ENCODE assay signal across 18 cellular contexts in genomic region chr20:17733781-17734304, GRCh38. TPM values are rescaled to one million over a fixed set of nuclear protein-coding genes. Genes with fewer than 3 reads are reported as not detected.
DNase-seq lines count a peak whose midpoint lies in the region; ATAC-seq, FAIRE-seq and TF ChIP-seq lines count a peak whose summit lies in the region.
"Had no signal": no experiment of that assay in that cellular context is flagged by ENCODE, and none has a peak within 500 bp of the region (broad histone marks: within the 10 kb centered on the region; RNA-seq: fewer than 3 reads in every experiment).

No MANE protein-coding gene starts in this region.

- no peak overlapping the region for H3K9ac ChIP-seq in HepG2 (ENCODE audit: insufficient read depth, low read depth, low read length)
- H3K9ac ChIP-seq in endodermal cell (ENCODE audit: extremely low read depth, low read length, poor library complexity, severe bottlenecking) = no peak overlapping the region

- H3K9me3 Mint-ChIP-seq in mesothelial cell of epicardium = peaks cover 24% of the 10 kb centered on the region
- H3K9me3 Mint-ChIP-seq in endodermal cell = peaks cover 29% of the 10 kb centered on the region
- peaks cover 3 to 18% (median 10%) of the 10 kb centered on the region in 7 donors for H3K9me3 Mint-ChIP-seq in CD14-positive monocyte

- 18% methylated on average over 4 of the region's 4 CpGs for WGBS in HepG2 (ENCODE audit: low lambda C conversion rate)
- WGBS in right lobe of liver (ENCODE audit: insufficient coverage, low coverage, low lambda C conversion rate, missing lambda C conversion rate) = 49% methylated on average over 4 of the region's 4 CpGs
- 10 to 13% methylated on average over 4 of the region's 4 CpGs for WGBS in pancreas, 2 donors
- 90 to 100% methylated on average over 1 to 4 of the region's 4 CpGs for WGBS in endodermal cell (ENCODE audit: insufficient coverage in 1 of 2, insufficient read length in 1 of 2), 2 experiments

- no peak for TF ChIP-seq RAD21 in HepG2 (CRISPR knock-in tag; IDR thresholded peaks at IDR 0.05)

- no peaks in the 10 kb centered on the region for H4K20me1 ChIP-seq in HepG2 (ENCODE audit: insufficient read depth, low read length)

- H3K4me1 ChIP-seq in HepG2 (ENCODE audit: insufficient read depth, low read length) (peaks cover 25% of the 10 kb centered on the region), right lobe of liver (no peaks in the 10 kb centered on the region), pancreas (peaks cover 17 to 34% (median 23%) of the 10 kb centered on the region in 3 donors), endodermal cell (ENCODE audit: control insufficient read depth, insufficient read depth, low read length) (no peaks in the 10 kb centered on the region)

- no peaks in the 10 kb centered on the region for H3K79me2 ChIP-seq in HepG2 (ENCODE audit: insufficient read depth, low read length)

- TF ChIP-seq POLR2A in HepG2 (IDR thresholded peaks at IDR 0.05; ENCODE audit: insufficient read depth in 1 of 2, low read depth in 2 of 2, low read length in 2 of 2) (no peak), right lobe of liver (IDR thresholded peaks at IDR 0.05) (no peak)

- H3K9me3 ChIP-seq in HepG2 (ENCODE audit: low read length) = peaks cover 4% of the 10 kb centered on the region; the same call in 1 of the 2 replicates
- H3K9me3 ChIP-seq in right lobe of liver = no peaks in the 10 kb centered on the region
- no peaks in the 10 kb centered on the region for H3K9me3 ChIP-seq in pancreas
- H3K9me3 ChIP-seq in endodermal cell (ENCODE audit: control insufficient read depth, low read length) = peaks cover 18% of the 10 kb centered on the region

- peaks cover 20% of the 10 kb centered on the region for H3K4me1 Mint-ChIP-seq in mesothelial cell of epicardium
- H3K4me1 Mint-ChIP-seq in endodermal cell = no peaks in the 10 kb centered on the region
- no peaks in the 10 kb centered on the region for H3K4me1 Mint-ChIP-seq in CD14-positive monocyte
- H3K4me1 Mint-ChIP-seq: CD8-positive, alpha-beta memory T cell had no signal

- H3K4me3 Mint-ChIP-seq in mesothelial cell of epicardium (no peak overlapping the region), endodermal cell (no peak overlapping the region), CD14-positive monocyte (no peak overlapping the region)
- H3K4me3 Mint-ChIP-seq: CD8-positive, alpha-beta memory T cell had no signal

- H3K36me3 Mint-ChIP-seq in mesothelial cell of epicardium (no peaks in the 10 kb centered on the region), endodermal cell (ENCODE audit: low read depth) (no peaks in the 10 kb centered on the region), CD14-positive monocyte (no peaks in the 10 kb centered on the region)
- H3K36me3 Mint-ChIP-seq: CD8-positive, alpha-beta memory T cell had no signal

- no TSS peak for BruUV-seq in HepG2 (replicated peaks; lab: Mats Ljungman, UMichigan)

- CTCF ChIA-PET in HepG2 (lab: Yijun Ruan, JAX; ENCODE audit: low intra/inter-chr PET ratio, low total read pairs) = no interaction called here

- H3K27me3 ChIP-seq in HepG2 (ENCODE audit: control insufficient read depth in 1 of 2, insufficient read depth in 2 of 2, low read length in 2 of 2) (peaks cover 17 to 60% of the 10 kb centered on the region in 2 experiments; a peak in 4 of 5 replicates), right lobe of liver (no peaks in the 10 kb centered on the region), pancreas (no peaks in the 10 kb centered on the region), endodermal cell (ENCODE audit: control insufficient read depth, insufficient read depth, low read length, poor library complexity, severe bottlenecking) (peaks cover 3% of the 10 kb centered on the region)

- DNase-seq in HepG2 (ENCODE audit: low spot score) = no peak
- no peak for DNase-seq in right lobe of liver
- DNase-seq in mesothelial cell of epicardium (ENCODE audit: low spot score in 2 of 2, unreplicated experiment in 2 of 2) = no peak
- peak in 3 of 6 donors; percentile 42 to 61 (median 49) for DNase-seq in pancreas
- no peak for DNase-seq in endodermal cell
- DNase-seq in CD14-positive monocyte (ENCODE audit: low spot score) = no peak
- no peak for DNase-seq in effector CD8-positive, alpha-beta T cell (lab: John Stamatoyannopoulos, UW)
- no peak for DNase-seq in NK-92 treated with Interleukin-12 subunit alpha and Interleukin-12 subunit beta, amount 100 ng/mL, for 24 hours (lab: John Stamatoyannopoulos, UW)
- DNase-seq: Caco-2; CD8-positive, alpha-beta memory T cell; DND-41; GDM1 had no signal

- FAIRE-seq in HepG2 (lab: Jason Lieb, UNC) = no peak
- FAIRE-seq in pancreas (lab: Jason Lieb, UNC) = no peak

- no peak overlapping the region for H3K27ac ChIP-seq in HepG2 (ENCODE audit: extremely low read length, insufficient read depth, low read length)
- no peak overlapping the region for H3K27ac ChIP-seq in right lobe of liver
- peak overlapping the region; percentile 14 to 80 (median 59) for H3K27ac ChIP-seq in pancreas
- H3K27ac ChIP-seq in endodermal cell (ENCODE audit: low read depth, low read length) = no peak overlapping the region
- H3K27ac ChIP-seq: 22Rv1, HL-60 had no signal

- POLR2A ChIA-PET in HepG2 (lab: Yijun Ruan, JAX) = no interaction called here

- no peak overlapping the region for H3K4me3 ChIP-seq in HepG2 (replicated peaks in 1 of 3; ENCODE audit: insufficient read depth in 1 of 3, low read depth in 2 of 3, low read length in 3 of 3)
- no peak overlapping the region for H3K4me3 ChIP-seq in right lobe of liver
- H3K4me3 ChIP-seq in pancreas = no peak overlapping the region
- H3K4me3 ChIP-seq in endodermal cell (ENCODE audit: low read length) = no peak overlapping the region

- H3K27me3 Mint-ChIP-seq in mesothelial cell of epicardium (ENCODE audit: low read depth) (no peaks in the 10 kb centered on the region), endodermal cell (ENCODE audit: insufficient read depth) (peaks cover 3% of the 10 kb centered on the region), CD14-positive monocyte (ENCODE audit: low read depth in 3 of 3) (peaks cover 0 to 5% (median 5%) of the 10 kb centered on the region in 3 donors)

- in situ Hi-C loops in HepG2 (cut with HindIII; ENCODE audit: extremely low pct_ligation_motif_present, low pct_unique_long_range_greater_than_20kb) = no loop called here

- H3K27ac Mint-ChIP-seq in mesothelial cell of epicardium = peak overlapping the region; percentile 94
- no peak overlapping the region for H3K27ac Mint-ChIP-seq in endodermal cell
- H3K27ac Mint-ChIP-seq in CD14-positive monocyte = no peak overlapping the region
- H3K27ac Mint-ChIP-seq: CD8-positive, alpha-beta memory T cell had no signal

- H3K36me3 ChIP-seq in HepG2 (replicated peaks in 1 of 2; ENCODE audit: control insufficient read depth in 1 of 2, insufficient read depth in 2 of 2, low read length in 2 of 2) (no peaks in the 10 kb centered on the region), right lobe of liver (no peaks in the 10 kb centered on the region), pancreas (no peaks in the 10 kb centered on the region), endodermal cell (ENCODE audit: control insufficient read depth, insufficient read depth, low read length) (no peaks in the 10 kb centered on the region)

- intact Hi-C loops in HepG2 (cut with micrococcal nuclease; ENCODE audit: unreplicated experiment) (loop anchor here (10.0 kb wide), 1 partner anchor 709 kb away; no protein-coding TSS in a partner anchor), right lobe of liver (cut with DNase I) (no loop called here), pancreas (cut with DNase I) (no loop called here), CD14-positive monocyte (cut with micrococcal nuclease) (no loop called here)

- no peak for ATAC-seq in HepG2
- no peak for ATAC-seq in right lobe of liver
- peak; percentile 63 to 75 (median 70) for ATAC-seq in pancreas
- ATAC-seq: HCT116 had no signal

- no peak overlapping the region for H3K4me2 ChIP-seq in HepG2 (ENCODE audit: low read depth, low read length)

- TF ChIP-seq EP300 in HepG2 (IDR thresholded peaks at IDR 0.05; ENCODE audit: low read depth in 2 of 2, low read length in 2 of 2) (no peak), HepG2 (CRISPR knock-in tag; IDR thresholded peaks at IDR 0.05; ENCODE audit: borderline replicate concordance) (no peak)

- TF ChIP-seq CTCF in HepG2 (CRISPR knock-in tag; IDR thresholded peaks at IDR 0.05) (no peak), right lobe of liver (IDR thresholded peaks at IDR 0.05) (no peak), mesothelial cell of epicardium (IDR thresholded peaks at IDR 0.05; ENCODE audit: unreplicated experiment) (no peak), pancreas (IDR thresholded peaks at IDR 0.05) (no peak), endodermal cell (conservative IDR thresholded peaks at IDR 0.05) (no peak), CD14-positive monocyte (IDR thresholded peaks at IDR 0.05) (no peak)

- H2AFZ ChIP-seq in HepG2 (ENCODE audit: low read length) = no peak overlapping the region

RNA-seq across cellular contexts. Expression of gene BANF2, which starts 34.1 kb away (rescaled TPM):
- total RNA-seq in HepG2 (2016; rRNA removed; fragmentation: Illumina TruSeq; extraction: Trizol) (0.35 TPM in 1 of 2 replicates, not detected in the other), right lobe of liver (not detected), mesothelial cell of epicardium (not detected in 3 replicates), pancreas (1 to 10 TPM in 5 of 6 donors, under 1 TPM in 1; 0.88 to 6.4 (median 2.0) TPM), endodermal cell (not detected)
- total RNA-seq in HepG2 (2016; cell fraction: cytosol; rRNA removed; fragmentation: Illumina TruSeq; extraction: Trizol; ENCODE audit: low read depth) = 0.53 TPM in 1 of 2 replicates, not detected in the other
- not detected in 2 replicates for total RNA-seq in HepG2 (2016; cell fraction: insoluble cytoplasmic fraction; rRNA removed; fragmentation: Illumina TruSeq; extraction: Trizol)
- not detected in 2 replicates for total RNA-seq in HepG2 (2016; cell fraction: membrane; rRNA removed; fragmentation: Illumina TruSeq; extraction: Trizol)
- not detected in 2 replicates for total RNA-seq in HepG2 (2016; cell fraction: nucleus; rRNA removed; fragmentation: Illumina TruSeq; extraction: Trizol)
- polyA plus RNA-seq in HepG2 (2011; rRNA removed) (not detected in 2 replicates), pancreas (1 to 10 TPM in 1 of 2 donors, under 1 TPM in 1; 0.59 to 1.3 TPM), CD14-positive monocyte (not detected)
- polyA plus RNA-seq in HepG2 (2011; cell fraction: cytosol; rRNA removed) = not detected in 2 replicates
- polyA plus RNA-seq in HepG2 (2011; cell fraction: nucleus; rRNA removed) = not detected in 2 replicates
- polyA plus RNA-seq in HepG2 (2012) = not detected in 2 replicates
- not detected in 2 replicates for polyA plus RNA-seq in HepG2 (2016; cell fraction: cytosol; fragmentation: Illumina TruSeq; extraction: Trizol; ENCODE audit: low read depth)
- polyA plus RNA-seq in HepG2 (2016; cell fraction: insoluble cytoplasmic fraction; fragmentation: Illumina TruSeq; extraction: Trizol; ENCODE audit: low read depth) = not detected in 2 replicates
- not detected in 2 replicates for polyA plus RNA-seq in HepG2 (2016; cell fraction: membrane; fragmentation: Illumina TruSeq; extraction: Trizol; ENCODE audit: low read depth)
- not detected in 2 replicates for polyA plus RNA-seq in HepG2 (2016; cell fraction: nucleus; fragmentation: Illumina TruSeq; extraction: Trizol; ENCODE audit: insufficient read depth, low read depth)
- not detected in 2 replicates for polyA minus RNA-seq in HepG2 (2011; rRNA and poly(A)+ RNA removed; ENCODE audit: low replicate concordance)
- not detected in 2 replicates for polyA minus RNA-seq in HepG2 (2011; cell fraction: cytosol; rRNA and poly(A)+ RNA removed)
- not detected in 2 replicates for polyA minus RNA-seq in HepG2 (2011; cell fraction: nucleus; rRNA and poly(A)+ RNA removed)
- polyA plus RNA-seq in endodermal cell (2013, experiment 1 of 2) = not detected
- polyA plus RNA-seq in endodermal cell (2013, experiment 2 of 2) = not detected
- total RNA-seq: A673; CD8-positive, alpha-beta memory T cell; H4 had no signal
- polyA plus RNA-seq: BJ; CD8-positive, alpha-beta memory T cell had no signal

RNA-seq across cellular contexts. Expression of gene RRBP1, which starts 51.8 kb away (rescaled TPM):
- 97.1 and 222 TPM in 2 replicates for total RNA-seq in HepG2 (2016; rRNA removed; fragmentation: Illumina TruSeq; extraction: Trizol)
- total RNA-seq in HepG2 (2016; cell fraction: cytosol; rRNA removed; fragmentation: Illumina TruSeq; extraction: Trizol; ENCODE audit: low read depth) = 35.1 and 38.1 TPM in 2 replicates
- total RNA-seq in HepG2 (2016; cell fraction: insoluble cytoplasmic fraction; rRNA removed; fragmentation: Illumina TruSeq; extraction: Trizol) = 75.4 and 223 TPM in 2 replicates
- total RNA-seq in HepG2 (2016; cell fraction: membrane; rRNA removed; fragmentation: Illumina TruSeq; extraction: Trizol) = 33.7 and 37.4 TPM in 2 replicates
- 254 and 316 TPM in 2 replicates for total RNA-seq in HepG2 (2016; cell fraction: nucleus; rRNA removed; fragmentation: Illumina TruSeq; extraction: Trizol)
- 150 and 195 TPM in 2 replicates for polyA plus RNA-seq in HepG2 (2011; rRNA removed)
- 97.1 and 99.8 TPM in 2 replicates for polyA plus RNA-seq in HepG2 (2011; cell fraction: cytosol; rRNA removed)
- 402 and 429 TPM in 2 replicates for polyA plus RNA-seq in HepG2 (2011; cell fraction: nucleus; rRNA removed)
- polyA plus RNA-seq in HepG2 (2012) = 190 and 218 TPM in 2 replicates
- 14.1 and 14.3 TPM in 2 replicates for polyA plus RNA-seq in HepG2 (2016; cell fraction: cytosol; fragmentation: Illumina TruSeq; extraction: Trizol; ENCODE audit: low read depth)
- 67.5 and 88.2 TPM in 2 replicates for polyA plus RNA-seq in HepG2 (2016; cell fraction: insoluble cytoplasmic fraction; fragmentation: Illumina TruSeq; extraction: Trizol; ENCODE audit: low read depth)
- polyA plus RNA-seq in HepG2 (2016; cell fraction: membrane; fragmentation: Illumina TruSeq; extraction: Trizol; ENCODE audit: low read depth) = 15.3 and 18.4 TPM in 2 replicates
- polyA plus RNA-seq in HepG2 (2016; cell fraction: nucleus; fragmentation: Illumina TruSeq; extraction: Trizol; ENCODE audit: insufficient read depth, low read depth) = 548 and 573 TPM in 2 replicates
- 18.3 and 157 TPM in 2 replicates for polyA minus RNA-seq in HepG2 (2011; rRNA and poly(A)+ RNA removed; ENCODE audit: low replicate concordance)
- 155 and 192 TPM in 2 replicates for polyA minus RNA-seq in HepG2 (2011; cell fraction: cytosol; rRNA and poly(A)+ RNA removed)
- 198 and 205 TPM in 2 replicates for polyA minus RNA-seq in HepG2 (2011; cell fraction: nucleus; rRNA and poly(A)+ RNA removed)
- total RNA-seq in right lobe of liver = 100 to 1,000 TPM; 121 to 274 (median 193) TPM
- total RNA-seq in mesothelial cell of epicardium = 211 to 212 TPM (median 211 TPM) in 3 replicates
- total RNA-seq in pancreas = 100 to 1,000 TPM; 339 to 442 (median 354) TPM
- polyA plus RNA-seq in pancreas = 100 to 1,000 TPM; 170 to 269 TPM
- total RNA-seq in endodermal cell = 100 to 1,000 TPM; 191 to 212 TPM
- 54.2 TPM for polyA plus RNA-seq in endodermal cell (2013, experiment 1 of 2)
- 58.4 TPM for polyA plus RNA-seq in endodermal cell (2013, experiment 2 of 2)
- 1 to 10 TPM; 4.7 to 7.5 TPM for polyA plus RNA-seq in CD14-positive monocyte

Comparison
In these comparisons a context has a peak if more than half of its experiments do, and no peak if none do; other contexts are left out.
1. ATAC-seq: peak in pancreas (4 of 4); none in HepG2 (single experiment) and right lobe of liver (0 of 4).
2. H3K27ac ChIP-seq: peak in pancreas (4 of 4); none in HepG2 (single experiment), right lobe of liver (0 of 3) and endodermal cell (single experiment).